In the genomic region with DNA sequence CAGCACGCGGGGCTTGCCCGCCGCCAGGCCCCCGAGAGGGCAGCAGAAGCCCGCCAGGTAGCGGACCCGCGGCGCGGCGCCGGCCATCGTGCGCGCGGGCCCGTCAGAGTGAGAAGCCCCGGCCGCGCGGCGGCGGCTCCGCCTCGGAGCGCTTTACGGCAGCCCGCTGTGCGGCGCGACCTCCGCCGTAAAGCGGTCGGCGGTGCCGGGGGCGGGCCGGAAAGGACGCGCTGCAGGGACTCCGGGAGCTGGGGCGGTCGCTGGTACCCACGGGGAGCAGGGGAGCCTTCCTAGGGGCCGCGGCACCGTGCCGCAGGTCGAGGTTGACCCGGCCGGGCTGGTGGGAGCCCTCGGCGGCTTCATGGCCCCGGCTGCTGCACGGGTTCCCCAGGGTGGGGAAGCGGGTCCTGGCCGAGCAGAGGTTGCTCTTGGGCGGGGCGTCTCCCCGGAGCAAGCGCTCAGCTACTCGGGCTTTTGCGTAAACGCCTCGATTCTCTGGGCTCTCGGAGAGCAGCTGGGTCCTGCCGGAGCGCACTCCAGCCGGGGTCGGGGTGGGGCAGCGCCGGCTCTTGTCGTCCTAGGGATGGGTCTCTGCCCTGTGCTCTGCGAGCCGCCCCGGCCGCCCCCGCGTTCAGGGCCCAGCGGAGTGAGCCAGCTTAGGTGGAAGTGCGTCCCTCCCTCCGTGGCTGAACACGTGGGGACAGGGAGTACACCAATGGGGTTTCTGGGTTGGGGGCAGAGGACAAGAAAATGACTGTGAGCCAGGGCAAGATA, we compare ENCODE assay signal across 1 cellular context.
TF ChIP-seq lines count a peak whose summit lies in the region.

A gene with protein sequence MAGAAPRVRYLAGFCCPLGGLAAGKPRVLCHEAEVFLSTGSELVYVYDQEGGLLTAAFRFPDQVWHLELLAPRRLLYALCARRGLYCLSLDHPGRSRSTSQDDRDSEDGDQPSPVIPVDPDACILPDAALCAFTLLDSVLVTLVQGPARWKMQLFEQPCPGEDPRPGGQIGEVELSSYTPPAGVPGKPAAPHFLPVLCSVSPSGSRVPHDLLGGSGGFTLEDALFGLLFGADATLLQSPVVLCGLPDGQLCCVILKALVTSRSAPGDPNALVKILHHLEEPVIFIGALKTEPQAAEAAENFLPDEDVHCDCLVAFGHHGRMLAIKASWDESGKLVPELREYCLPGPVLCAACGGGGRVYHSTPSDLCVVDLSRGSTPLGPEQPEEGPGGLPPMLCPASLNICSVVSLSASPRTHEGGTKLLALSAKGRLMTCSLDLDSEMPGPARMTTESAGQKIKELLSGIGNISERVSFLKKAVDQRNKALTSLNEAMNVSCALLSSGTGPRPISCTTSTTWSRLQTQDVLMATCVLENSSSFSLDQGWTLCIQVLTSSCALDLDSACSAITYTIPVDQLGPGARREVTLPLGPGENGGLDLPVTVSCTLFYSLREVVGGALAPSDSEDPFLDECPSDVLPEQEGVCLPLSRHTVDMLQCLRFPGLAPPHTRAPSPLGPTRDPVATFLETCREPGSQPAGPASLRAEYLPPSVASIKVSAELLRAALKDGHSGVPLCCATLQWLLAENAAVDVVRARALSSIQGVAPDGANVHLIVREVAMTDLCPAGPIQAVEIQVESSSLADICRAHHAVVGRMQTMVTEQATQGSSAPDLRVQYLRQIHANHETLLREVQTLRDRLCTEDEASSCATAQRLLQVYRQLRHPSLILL (minus strand): TSS at position 110 of the 774 bp plus-strand sequence. CDS start 23 bp downstream, at position 87.

TF ChIP-seq in HCT116, 20 proteins besides CTCF, POLR2A, EP300 and RAD21 (continued from another document):
- TF ChIP-seq REST (IDR thresholded peaks at IDR 0.05; ENCODE audit: low read depth) (no peak), POLR2AphosphoS5 (IDR thresholded peaks at IDR 0.05; ENCODE audit: low read depth, low read length) (peak; percentile 87)
